8 cellular contexts compared by ENCODE assay signal in the genomic region with DNA sequence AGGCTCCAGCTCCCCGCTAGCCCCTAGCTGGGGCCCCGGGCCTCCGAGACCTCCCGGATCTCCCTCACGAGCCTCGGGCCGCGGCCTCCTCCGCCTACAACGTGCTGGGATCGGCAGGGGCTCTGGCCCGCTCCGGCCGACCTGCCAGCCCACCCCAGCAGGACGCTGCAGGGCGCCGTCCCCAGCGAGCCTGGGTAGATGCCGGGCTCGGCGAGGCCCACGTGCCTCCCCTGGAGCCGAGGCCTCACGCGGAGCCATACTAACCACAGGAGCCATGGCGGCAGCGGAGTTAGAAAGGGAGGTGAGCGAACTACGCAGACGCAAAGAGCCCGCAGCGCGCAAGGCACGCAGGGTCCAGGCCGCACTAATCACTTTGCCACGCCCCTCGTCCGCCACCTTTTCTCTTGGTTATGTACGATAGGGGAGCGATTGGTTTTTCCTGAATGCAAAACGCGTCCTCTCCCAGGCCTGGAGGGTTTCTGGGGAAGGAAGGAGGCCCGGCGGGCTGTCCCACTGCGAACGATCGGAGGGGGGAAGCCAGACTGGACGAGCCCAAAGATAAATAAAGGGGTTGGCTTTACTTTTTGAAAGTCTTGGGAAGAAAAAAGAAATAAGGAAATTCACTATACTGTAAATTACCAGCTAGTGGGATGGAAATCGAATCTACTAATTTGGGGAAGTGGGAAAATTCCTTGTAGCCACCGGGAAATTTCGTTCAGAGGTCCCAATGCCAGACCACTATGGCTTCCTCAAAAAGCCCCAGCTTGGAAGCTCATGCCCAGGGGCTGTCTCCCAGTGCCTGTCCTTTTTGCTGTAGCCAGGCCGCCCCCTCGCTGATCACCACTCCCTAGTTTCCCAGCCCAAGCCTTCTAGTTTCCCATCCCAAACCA. TPM values are rescaled to one million over a fixed set of nuclear protein-coding genes. Genes with fewer than 3 reads are reported as not detected.
DNase-seq lines count a peak whose midpoint lies in the region; ATAC-seq and TF ChIP-seq lines count a peak whose summit lies in the region.

A gene (minus strand): TSS at position 298 of the 890 bp plus-strand sequence. CDS start 22 bp downstream, at position 276.

- peak within 1 kb of the TSS; percentile 71 for H3K4me3 ChIP-seq in Karpas-422 (ENCODE audit: low read length)
- H3K4me3 ChIP-seq in esophagus muscularis mucosa = peak within 1 kb of the TSS; percentile 81 to 99 (median 94)
- peak within 1 kb of the TSS; percentile 96 for H3K4me3 ChIP-seq in muscle layer of duodenum (ENCODE audit: low read depth in 1 of 2, low read length in 2 of 2)

- peak; percentile 96 for ATAC-seq in GM21825 (IDR thresholded peaks at IDR 0.05; ENCODE audit: unreplicated experiment)

- H4K20me1 ChIP-seq in Karpas-422 (ENCODE audit: insufficient read depth, low read depth, low read length) = peaks cover 31% of the 10 kb centered on the region

- peak in 1 of 3 experiments; percentile 55 for TF ChIP-seq CTCF in esophagus muscularis mucosa (IDR thresholded peaks at IDR 0.05)

- H3K79me2 ChIP-seq in Karpas-422 (ENCODE audit: low read length) = peaks cover 46% of the 10 kb centered on the region

- H3K9me3 ChIP-seq in Karpas-422 (ENCODE audit: low read length) (no peaks in the 10 kb centered on the region), esophagus muscularis mucosa (no peaks in the 10 kb centered on the region), muscle layer of duodenum (ENCODE audit: control insufficient read depth in 1 of 2, low read length in 2 of 2) (no peaks in the 10 kb centered on the region)

- peaks cover 20% of the 10 kb centered on the region for H3K36me3 ChIP-seq in Karpas-422 (ENCODE audit: insufficient read depth, low read length)
- peaks cover 13 to 30% (median 28%) of the 10 kb centered on the region in 4 donors for H3K36me3 ChIP-seq in esophagus muscularis mucosa
- H3K36me3 ChIP-seq in muscle layer of duodenum (ENCODE audit: control insufficient read depth in 1 of 2, insufficient read depth in 2 of 2, low read length in 2 of 2) = peaks cover 12 to 15% of the 10 kb centered on the region in 2 donors

- no peak for TF ChIP-seq EP300 in esophagus muscularis mucosa (IDR thresholded peaks at IDR 0.05)

- peak within 1 kb of the TSS; percentile 96 for H3K9ac ChIP-seq in Karpas-422 (ENCODE audit: low read length)

- WGBS in esophagus muscularis mucosa = 2% methylated on average over 25 of the region's 53 CpGs

- peak within 1 kb of the TSS; percentile 83 for H3K4me2 ChIP-seq in Karpas-422 (ENCODE audit: low read depth, low read length, poor library complexity, severe bottlenecking)

- H3K4me1 ChIP-seq in Karpas-422 (ENCODE audit: low read length) (peaks cover 26% of the 10 kb centered on the region), esophagus muscularis mucosa (peaks cover 27 to 48% (median 37%) of the 10 kb centered on the region in 4 donors), muscle layer of duodenum (ENCODE audit: control insufficient read depth in 1 of 2, insufficient read depth in 2 of 2, low read length in 2 of 2) (peaks cover 9 to 21% of the 10 kb centered on the region in 2 donors)

- H3K27ac ChIP-seq in Karpas-422 (ENCODE audit: low read length) (peak within 1 kb of the TSS; percentile 66), esophagus muscularis mucosa (replicated peaks in 1 of 4) (peak within 1 kb of the TSS; percentile 75 to 88 (median 84)), muscle layer of duodenum (ENCODE audit: low read length) (peak within 1 kb of the TSS; percentile 89)

- no peaks in the 10 kb centered on the region for H3K27me3 ChIP-seq in Karpas-422 (ENCODE audit: low read length)
- no peaks in the 10 kb centered on the region for H3K27me3 ChIP-seq in esophagus muscularis mucosa
- H3K27me3 ChIP-seq in muscle layer of duodenum (ENCODE audit: low read depth, low read length) = no peaks in the 10 kb centered on the region

- intact Hi-C loops in esophagus muscularis mucosa (cut with DNase I) = loop anchor here (10.0 kb wide), 1 partner anchor 205 kb away; a partner anchor contains a TSS

- H2AFZ ChIP-seq in Karpas-422 (ENCODE audit: low read length) = peak within 1 kb of the TSS; percentile 61

- DNase-seq in DMS79 treated with DMSO at 0.1 percent for 48 hours (lab: John Stamatoyannopoulos, UW) (peak; percentile 99), Karpas-422 (peak; percentile 100), RKO (ENCODE audit: low spot score) (peak; percentile 99), activated T-helper 1 cell treated with Interleukin-2 at 50 U/mL for 16 hours (ENCODE audit: low read depth) (peak; percentile 93), esophagus muscularis mucosa (ENCODE audit: extremely low spot score) (peak; percentile 99)
- DNase-seq in stimulated activated CD8-positive, alpha-beta memory T cell treated with anti-CD3 and anti-CD28 coated beads, Interleukin-7, amount 100 ng/mL, for 4 hours (ENCODE audit: low read depth in 2 of 2) = peak; percentile 97 to 98

- H3K9me2 ChIP-seq in Karpas-422 (replicated peaks; ENCODE audit: insufficient read depth, low read length) = no peaks in the 10 kb centered on the region

- TF ChIP-seq POLR2A in esophagus muscularis mucosa (IDR thresholded peaks at IDR 0.05; ENCODE audit: low read depth) = peak; percentile 67

RNA-seq across cellular contexts. Expression of the gene that starts here (rescaled TPM):
- 183 and 271 TPM in 2 replicates for total RNA-seq in Karpas-422 (2014; rRNA removed; shearing (Covaris generic); ENCODE audit: low replicate concordance)
- total RNA-seq in esophagus muscularis mucosa = 100 to 1,000 TPM; 150 to 225 (median 218) TPM

Comparison
In these comparisons a context has a peak if more than half of its experiments do, and no peak if none do; other contexts are left out.
1. Peak in every context shown above with its lines: DNase-seq, ATAC-seq, H3K4me3 ChIP-seq and H3K27ac ChIP-seq.